In genomic region chr2:217103752-217104540, GRCh38 we compare ENCODE assay signal across 13 cellular contexts.
DNase-seq lines count a peak whose midpoint lies in the region; ATAC-seq and TF ChIP-seq lines count a peak whose summit lies in the region.
"Had no signal": no experiment of that assay in that cellular context is flagged by ENCODE, and none has a peak within 500 bp of the region (broad histone marks: within the 10 kb centered on the region; RNA-seq: fewer than 3 reads in every experiment).

No MANE protein-coding gene starts in this region.

- TF ChIP-seq CTCF in foreskin keratinocyte (conservative IDR thresholded peaks at IDR 0.05) (no peak), tibial artery (IDR thresholded peaks at IDR 0.05) (no peak)

- H3K27me3 ChIP-seq in adipocyte (replicated peaks; ENCODE audit: control insufficient read depth, insufficient read depth, low read length) (no peaks in the 10 kb centered on the region), foreskin keratinocyte (no peaks in the 10 kb centered on the region), tibial artery (no peaks in the 10 kb centered on the region)
- H3K27me3 ChIP-seq: spleen, upper lobe of right lung had no signal

- H3K36me3 ChIP-seq in adipocyte (ENCODE audit: control insufficient read depth, insufficient read depth, low read length, severe bottlenecking) (no peaks in the 10 kb centered on the region), tibial artery (no peaks in the 10 kb centered on the region)
- H3K36me3 ChIP-seq: spleen, upper lobe of right lung had no signal

- H3K27ac ChIP-seq in foreskin keratinocyte (no peak overlapping the region), tibial artery (peak overlapping the region; percentile 80 to 82)
- H3K27ac ChIP-seq: spleen, upper lobe of right lung had no signal

- intact Hi-C loops in tibial artery (cut with DNase I; ENCODE audit: low total_unique reads), result no loop called here

- peak; percentile 15 for DNase-seq in NCI-H510A treated with DMSO at 0.1 percent for 48 hours (lab: John Stamatoyannopoulos, UW)
- DNase-seq in NCI-H510A (lab: John Stamatoyannopoulos, UW), result no peak
- peak; percentile 42 for DNase-seq in adipocyte (ENCODE audit: low read depth)
- peak; percentile 69 to 84 for DNase-seq in foreskin keratinocyte
- DNase-seq in tibial artery, result no peak
- DNase-seq in stimulated activated CD4-positive, alpha-beta T cell treated with anti-CD3 and anti-CD28 coated beads, Interleukin-2, amount 100 ng/mL, for 48 hours, result no peak
- no peak for DNase-seq in activated CD4-positive, alpha-beta T cell treated with anti-CD3 and anti-CD28 coated beads for 1 hour
- DNase-seq: DND-41, left cardiac atrium, NCI-H1694 treated with DMSO at 0.1 percent for 48 hours, spleen, upper lobe of right lung had no signal

- ATAC-seq in foreskin keratinocyte (no peak), GM18867 (IDR thresholded peaks at IDR 0.05; ENCODE audit: unreplicated experiment) (no peak)
- ATAC-seq: left cardiac atrium, upper lobe of right lung had no signal

- H3K9ac ChIP-seq in adipocyte (ENCODE audit: low read length), result no peak overlapping the region

- no peaks in the 10 kb centered on the region for H3K9me3 ChIP-seq in adipocyte (ENCODE audit: control insufficient read depth, low read length)
- H3K9me3 ChIP-seq in tibial artery, result no peaks in the 10 kb centered on the region
- H3K9me3 ChIP-seq: spleen, upper lobe of right lung had no signal

- H3K4me1 ChIP-seq in adipocyte (ENCODE audit: control insufficient read depth, insufficient read depth, low read length) (peaks cover 20% of the 10 kb centered on the region), foreskin keratinocyte (peaks cover 60% of the 10 kb centered on the region), tibial artery (peaks cover 0 to 66% (median 20%) of the 10 kb centered on the region in 4 donors)
- H3K4me1 ChIP-seq: spleen, upper lobe of right lung had no signal

- H3K4me3 ChIP-seq in adipocyte (ENCODE audit: low read length), result no peak overlapping the region
- H3K4me3 ChIP-seq in tibial artery, result no peak overlapping the region
- H3K4me3 ChIP-seq: spleen, upper lobe of right lung had no signal

Comparison
In these comparisons a context has a peak if more than half of its experiments do, and no peak if none do; other contexts are left out.
1. DNase-seq: peak in NCI-H510A treated with DMSO at 0.1 percent for 48 hours (single experiment), adipocyte (single experiment) and foreskin keratinocyte (2 of 2); none in NCI-H510A (single experiment), tibial artery (0 of 2), stimulated activated CD4-positive, alpha-beta T cell treated with anti-CD3 and anti-CD28 coated beads, Interleukin-2, amount 100 ng/mL, for 48 hours (0 of 2) and activated CD4-positive, alpha-beta T cell treated with anti-CD3 and anti-CD28 coated beads for 1 hour (single experiment).